In the genomic region with DNA sequence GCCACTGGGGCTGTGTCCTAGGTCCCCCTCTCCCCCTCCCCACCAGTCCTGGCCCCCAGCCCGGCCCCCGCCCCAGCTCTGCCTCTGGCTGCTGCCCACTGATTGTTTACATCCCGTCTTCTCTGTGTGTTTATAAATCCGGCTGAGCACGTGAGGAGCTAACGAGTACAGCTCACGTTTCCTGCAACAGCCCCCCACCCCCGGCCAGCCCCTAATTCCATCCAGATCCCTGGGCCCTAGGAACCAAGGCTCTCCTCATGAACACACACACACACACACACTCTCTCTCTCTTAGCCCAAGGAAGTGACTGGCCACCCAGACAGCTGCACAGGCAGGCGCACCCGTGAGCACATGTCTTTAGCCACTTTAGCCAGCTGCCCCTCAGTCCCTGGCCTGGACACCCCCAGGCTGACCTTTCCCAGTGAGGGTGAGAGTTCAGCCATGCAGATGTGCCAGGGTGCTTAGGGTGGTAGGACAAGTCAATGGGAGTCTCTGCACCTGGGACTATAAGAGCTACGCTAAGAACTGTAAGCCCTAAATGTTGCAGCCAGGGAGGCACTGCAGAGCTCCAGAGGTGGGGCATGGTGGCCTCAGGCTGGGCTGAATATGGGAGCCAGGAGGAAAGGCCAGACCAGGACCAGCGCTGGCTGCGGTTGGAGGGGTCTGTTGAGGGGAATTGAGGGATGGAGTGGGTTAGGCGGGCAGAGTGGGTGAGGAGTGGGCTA, we compare ENCODE assay signal across 8 cellular contexts. TPM values are rescaled to one million over a fixed set of nuclear protein-coding genes. Genes with fewer than 3 reads are reported as not detected.
DNase-seq lines count a peak whose midpoint lies in the region; ATAC-seq and TF ChIP-seq lines count a peak whose summit lies in the region.
"Had no signal": no experiment of that assay in that cellular context is flagged by ENCODE, and none has a peak within 500 bp of the region (broad histone marks: within the 10 kb centered on the region; RNA-seq: fewer than 3 reads in every experiment).

No MANE protein-coding gene starts in this region.

- H3K4me3 Mint-ChIP-seq in GM23338 = 0 out of 3 replicates have a peak overlapping the region, but pooled peaks have one; percentile 7
- no peak overlapping the region for H3K4me3 Mint-ChIP-seq in activated CD8-positive, alpha-beta T cell treated with anti-CD3 and anti-CD28 coated beads, Interleukin-2, amount 10 ng/mL, durations not matched to agents 7 days and 5 days

- peak overlapping the region; percentile 87 for H3K4me2 ChIP-seq in GM23338

- H3K79me2 ChIP-seq in GM23338 (replicated peaks; ENCODE audit: insufficient read depth) = no peaks in the 10 kb centered on the region

- H3K4me1 ChIP-seq in GM23338 (ENCODE audit: insufficient read depth) = peaks cover 34% of the 10 kb centered on the region
- H3K4me1 ChIP-seq in iPS-15b (ENCODE audit: control insufficient read depth, insufficient read depth, low read length) = peaks cover 23% of the 10 kb centered on the region
- H3K4me1 ChIP-seq in stomach = peaks cover 64 to 90% (median 78%) of the 10 kb centered on the region in 4 donors

- intact Hi-C loops in stomach (cut with DNase I; ENCODE audit: low total_unique reads) = no loop called here

- POLR2A ChIA-PET in activated CD8-positive, alpha-beta T cell treated with anti-CD3 and anti-CD28 coated beads, Interleukin-2, amount 10 ng/mL, durations not matched to agents 7 days and 5 days (lab: Charles Lee) = interaction anchor here (1.9 kb wide), 1 partner anchor 17 kb away, joined by 8 read pairs; a partner anchor contains a TSS

- no peak for TF ChIP-seq CTCF in GM23338 (conservative IDR thresholded peaks at IDR 0.05; ENCODE audit: low read depth in 2 of 2)
- TF ChIP-seq CTCF in VCaP (conservative IDR thresholded peaks at IDR 0.05) = no peak
- TF ChIP-seq CTCF in stomach (IDR thresholded peaks at IDR 0.05) = no peak

- peaks cover 37% of the 10 kb centered on the region for H3K27me3 Mint-ChIP-seq in GM23338 (ENCODE audit: insufficient read depth, low read depth, poor library complexity)
- H3K27me3 Mint-ChIP-seq in activated CD8-positive, alpha-beta T cell treated with anti-CD3 and anti-CD28 coated beads, Interleukin-2, amount 10 ng/mL, durations not matched to agents 7 days and 5 days (ENCODE audit: low read depth) = peaks cover 55% of the 10 kb centered on the region

- DNase-seq in GM23338 (ENCODE audit: low spot score) (no peak), stomach (no peak), NCI-H128 (lab: John Stamatoyannopoulos, UW; ENCODE audit: unreplicated experiment) (no peak), SIG-M5 treated with dmso at 0.1 percent for 504 hours (lab: John Stamatoyannopoulos, UW; ENCODE audit: unreplicated experiment) (no peak)
- DNase-seq in activated CD8-positive, alpha-beta T cell treated with anti-CD3 and anti-CD28 coated beads, Interleukin-2, amount 10 ng/mL, durations not matched to agents 7 days and 5 days = no peak
- DNase-seq: foreskin melanocyte had no signal

- 0 out of 2 replicates have a peak, but pooled peaks cover 4% of the 10 kb centered on the region for H3F3A ChIP-seq in GM23338 (replicated peaks; ENCODE audit: low read depth)

- H3K9me2 ChIP-seq in GM23338 (ENCODE audit: insufficient read depth) = no peaks in the 10 kb centered on the region

- H3K9ac ChIP-seq in iPS-15b (ENCODE audit: low read depth, low read length) = no peak overlapping the region

- peak; percentile 0; the same call in 1 of the 3 replicates for ATAC-seq in GM23338
- no peak for ATAC-seq in activated CD8-positive, alpha-beta T cell treated with anti-CD3 and anti-CD28 coated beads, Interleukin-2, amount 10 ng/mL, durations not matched to agents 7 days and 5 days

- CTCF ChIA-PET in activated CD8-positive, alpha-beta T cell treated with anti-CD3 and anti-CD28 coated beads, Interleukin-2, amount 10 ng/mL, durations not matched to agents 7 days and 5 days (lab: Charles Lee) = interaction anchor here (0.9 to 31.4 kb wide), 7 partner anchors 13 to 112 kb away, joined by 3 to 998 read pairs (median 4); a partner anchor contains a TSS

- 0 out of 2 replicates have a peak overlapping the region, but pooled peaks have one; percentile 28 for H3K4me3 ChIP-seq in GM23338
- H3K4me3 ChIP-seq in iPS-15b (ENCODE audit: low read depth, low read length) = peak overlapping the region; percentile 8
- peak overlapping the region in 2 of 4 donors; percentile 5 to 66 for H3K4me3 ChIP-seq in stomach

- H3K4me1 Mint-ChIP-seq in GM23338 = peaks cover 46% of the 10 kb centered on the region
- peaks cover 59% of the 10 kb centered on the region for H3K4me1 Mint-ChIP-seq in activated CD8-positive, alpha-beta T cell treated with anti-CD3 and anti-CD28 coated beads, Interleukin-2, amount 10 ng/mL, durations not matched to agents 7 days and 5 days (ENCODE audit: low read depth)

- H3K27me3 ChIP-seq in GM23338 (ENCODE audit: insufficient read depth) = peaks cover 74% of the 10 kb centered on the region
- H3K27me3 ChIP-seq in iPS-15b (ENCODE audit: control insufficient read depth, insufficient read depth, low read length) = peaks cover 31% of the 10 kb centered on the region
- no peaks in the 10 kb centered on the region for H3K27me3 ChIP-seq in stomach

- no peak overlapping the region for H3K27ac Mint-ChIP-seq in GM23338
- no peak overlapping the region for H3K27ac Mint-ChIP-seq in activated CD8-positive, alpha-beta T cell treated with anti-CD3 and anti-CD28 coated beads, Interleukin-2, amount 10 ng/mL, durations not matched to agents 7 days and 5 days

- WGBS in stomach, 5 donors = 41 to 57% (median 50%) methylated on average over 12 to 14 of the region's 14 CpGs

- no peak overlapping the region for H2AFZ ChIP-seq in GM23338

- H3K36me3 ChIP-seq in GM23338 (ENCODE audit: insufficient read depth) = no peaks in the 10 kb centered on the region
- H3K36me3 ChIP-seq in iPS-15b (ENCODE audit: control insufficient read depth, insufficient read depth, low read length) = no peaks in the 10 kb centered on the region
- peaks cover 0 to 10% (median 2%) of the 10 kb centered on the region in 4 donors for H3K36me3 ChIP-seq in stomach

- H3K36me3 Mint-ChIP-seq in GM23338 (ENCODE audit: low read depth) = no peaks in the 10 kb centered on the region; the same call in 2 of the 3 replicates
- H3K36me3 Mint-ChIP-seq in activated CD8-positive, alpha-beta T cell treated with anti-CD3 and anti-CD28 coated beads, Interleukin-2, amount 10 ng/mL, durations not matched to agents 7 days and 5 days (ENCODE audit: low read depth) = no peaks in the 10 kb centered on the region

- H3K9me3 ChIP-seq in iPS-15b (ENCODE audit: control insufficient read depth, insufficient read depth, low read length) (no peaks in the 10 kb centered on the region), stomach (no peaks in the 10 kb centered on the region)

- TF ChIP-seq POLR2A in stomach (IDR thresholded peaks at IDR 0.05) = no peak

- no peaks in the 10 kb centered on the region for H3K9me3 Mint-ChIP-seq in GM23338
- H3K9me3 Mint-ChIP-seq in activated CD8-positive, alpha-beta T cell treated with anti-CD3 and anti-CD28 coated beads, Interleukin-2, amount 10 ng/mL, durations not matched to agents 7 days and 5 days (ENCODE audit: insufficient read depth) = no peaks in the 10 kb centered on the region

- H3K27ac ChIP-seq in GM23338 (ENCODE audit: low read depth) (no peak overlapping the region), VCaP (peak overlapping the region; percentile 9; the same call in 1 of the 2 replicates), stomach (peak overlapping the region; percentile 11 to 99 (median 97))

- TF ChIP-seq EP300 in stomach (IDR thresholded peaks at IDR 0.05) = no peak

- H4K20me1 ChIP-seq in GM23338 (replicated peaks; ENCODE audit: insufficient read depth) = no peaks in the 10 kb centered on the region

RNA-seq across cellular contexts. Expression of a gene that starts 2.9 kb away (rescaled TPM):
- total RNA-seq in GM23338 (2014; rRNA removed; shearing (Covaris generic)) = 0.19 TPM in 1 of 2 replicates, not detected in the other
- polyA plus RNA-seq in GM23338 (2016; fragmentation: Nextera tagmentation; extraction: Ambion mirVana) (0.17 and 0.32 TPM in 2 replicates), stomach (1 to 10 TPM; 2.7 to 5.4 (median 3.2) TPM)
- total RNA-seq in stomach = 10 to 100 TPM in 3 of 5 donors, 1 to 10 TPM in 1, not detected in 1; 2.6 to 69.2 (median 17.8) TPM
- total RNA-seq in activated CD8-positive, alpha-beta T cell treated with anti-CD3 and anti-CD28 coated beads, Interleukin-2, amount 10 ng/mL, durations not matched to agents 7 days and 5 days = under 1 TPM; 0.29 to 0.50 TPM

RNA-seq across cellular contexts. Expression of a gene that starts 17.2 kb away (rescaled TPM):
- total RNA-seq in GM23338 (2014; rRNA removed; shearing (Covaris generic)) = 15.9 and 23.0 TPM in 2 replicates
- 16.2 and 18.8 TPM in 2 replicates for polyA plus RNA-seq in GM23338 (2016; fragmentation: Nextera tagmentation; extraction: Ambion mirVana)
- 100 to 1,000 TPM in 1 of 5 donors, 10 to 100 TPM in 4; 13.8 to 117 (median 54.8) TPM for total RNA-seq in stomach
- 100 to 1,000 TPM; 129 to 316 (median 153) TPM for polyA plus RNA-seq in stomach
- 10 to 100 TPM; 53.2 to 56.7 TPM for total RNA-seq in activated CD8-positive, alpha-beta T cell treated with anti-CD3 and anti-CD28 coated beads, Interleukin-2, amount 10 ng/mL, durations not matched to agents 7 days and 5 days

RNA-seq across cellular contexts. Expression of a gene that starts 21.3 kb away (rescaled TPM):
- 13.9 and 16.5 TPM in 2 replicates for total RNA-seq in GM23338 (2014; rRNA removed; shearing (Covaris generic))
- polyA plus RNA-seq in GM23338 (2016; fragmentation: Nextera tagmentation; extraction: Ambion mirVana) (17.0 and 18.9 TPM in 2 replicates), stomach (10 to 100 TPM; 11.8 to 30.3 (median 17.0) TPM)
- 10 to 100 TPM in 4 of 5 donors, 1 to 10 TPM in 1; 7.0 to 88.9 (median 29.5) TPM for total RNA-seq in stomach
- total RNA-seq in activated CD8-positive, alpha-beta T cell treated with anti-CD3 and anti-CD28 coated beads, Interleukin-2, amount 10 ng/mL, durations not matched to agents 7 days and 5 days = 10 to 100 TPM; 59.5 to 60.4 TPM

RNA-seq across cellular contexts. Expression of a gene that starts 31.1 kb away (rescaled TPM):
- total RNA-seq in GM23338 (2014; rRNA removed; shearing (Covaris generic)) = 227 and 237 TPM in 2 replicates
- polyA plus RNA-seq in GM23338 (2016; fragmentation: Nextera tagmentation; extraction: Ambion mirVana) (217 TPM in 2 replicates), stomach (100 to 1,000 TPM; 109 to 203 (median 153) TPM)
- total RNA-seq in stomach = 100 to 1,000 TPM in 2 of 5 donors, 10 to 100 TPM in 3; 28.6 to 229 (median 97.9) TPM
- 100 to 1,000 TPM; 429 to 434 TPM for total RNA-seq in activated CD8-positive, alpha-beta T cell treated with anti-CD3 and anti-CD28 coated beads, Interleukin-2, amount 10 ng/mL, durations not matched to agents 7 days and 5 days

RNA-seq across cellular contexts. Expression of a gene that starts 33.4 kb away (rescaled TPM):
- total RNA-seq in GM23338 (2014; rRNA removed; shearing (Covaris generic)) = 0.31 and 0.35 TPM in 2 replicates
- polyA plus RNA-seq in GM23338 (2016; fragmentation: Nextera tagmentation; extraction: Ambion mirVana) (0.17 and 0.31 TPM in 2 replicates), stomach (1 to 10 TPM; 2.8 to 6.1 (median 5.5) TPM)
- total RNA-seq in stomach = 10 to 100 TPM in 1 of 5 donors, 1 to 10 TPM in 3, under 1 TPM in 1; 0.29 to 12.0 (median 3.5) TPM
- 100 to 1,000 TPM; 345 to 352 TPM for total RNA-seq in activated CD8-positive, alpha-beta T cell treated with anti-CD3 and anti-CD28 coated beads, Interleukin-2, amount 10 ng/mL, durations not matched to agents 7 days and 5 days
